31 cellular contexts compared by ENCODE assay signal in the genomic region with DNA sequence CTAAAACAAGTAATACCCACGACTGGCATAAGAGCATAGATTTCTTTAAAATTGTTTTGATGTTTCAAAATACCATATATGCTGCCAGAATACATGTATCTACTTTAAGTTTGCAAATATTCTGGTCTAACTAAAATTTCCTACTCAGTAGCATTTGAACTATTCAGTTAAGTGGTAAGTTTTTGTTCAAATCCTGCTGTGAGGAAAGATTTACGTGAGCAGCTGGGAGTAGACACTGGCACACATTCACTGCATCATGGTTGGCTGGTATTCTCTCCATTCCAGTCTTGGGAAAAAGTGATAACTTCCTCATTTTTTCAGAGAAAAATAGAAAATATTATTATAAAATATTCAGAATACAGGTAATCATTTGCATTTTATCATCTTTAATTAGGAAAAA.
DNase-seq lines count a peak whose midpoint lies in the region; ATAC-seq, FAIRE-seq and TF ChIP-seq lines count a peak whose summit lies in the region.
"Had no signal": no experiment of that assay in that cellular context is flagged by ENCODE, and none has a peak within 500 bp of the region (broad histone marks: within the 10 kb centered on the region; RNA-seq: fewer than 3 reads in every experiment).

No MANE protein-coding gene starts in this region.

- intact Hi-C loops in K562 (cut with micrococcal nuclease): no loop called here

- no peak for TF ChIP-seq CTCF in HEK293 (tag by site-specific recombination; IDR thresholded peaks at IDR 0.05)
- TF ChIP-seq CTCF in K562 (IDR thresholded peaks at IDR 0.05 in 2 of 3, conservative IDR thresholded peaks at IDR 0.05 in 1 of 3; ENCODE audit: insufficient read depth in 2 of 3, low read depth in 1 of 3, low read length in 3 of 3): no peak

- TF ChIP-seq POLR2A in K562 (conservative IDR thresholded peaks at IDR 0.05): no peak

- 69% methylated on average over 2 of the region's 2 CpGs for WGBS in K562 (ENCODE audit: insufficient coverage, low coverage, missing lambda C conversion rate)

- H3K9me3 ChIP-seq in HEK293 (ENCODE audit: control insufficient read depth, insufficient read depth, low read depth, low read length) (no peaks in the 10 kb centered on the region), K562 (replicated peaks; ENCODE audit: control insufficient read depth, insufficient read depth, low read depth, low read length) (no peaks in the 10 kb centered on the region)
- H3K9me3 ChIP-seq: BE2C, neutrophil, spleen, thoracic aorta had no signal

- no peak for TF ChIP-seq EP300 in K562 (IDR thresholded peaks at IDR 0.05; ENCODE audit: low read length)

- H3K79me2 ChIP-seq in K562 (ENCODE audit: control insufficient read depth, insufficient read depth, low read length): no peaks in the 10 kb centered on the region

- CTCF ChIA-PET in HEK293 (lab: Yijun Ruan, JAX): interaction anchor here (0.8 to 1.6 kb wide), 3 partner anchors 12 to 40 kb away, joined by 3 to 5 read pairs (median 3); no protein-coding TSS in a partner anchor
- CTCF ChIA-PET in K562 (lab: Yijun Ruan, JAX; ENCODE audit: low intra/inter-chr PET ratio): no interaction called here

- POLR2A ChIA-PET in HEK293 (lab: Yijun Ruan, JAX): no interaction called here
- POLR2A ChIA-PET in K562 (lab: Yijun Ruan, JAX): no interaction called here

- no peaks in the 10 kb centered on the region for H3K36me3 ChIP-seq in HEK293 (ENCODE audit: control insufficient read depth in 2 of 2, insufficient read depth in 1 of 2, low read length in 2 of 2)
- H3K36me3 ChIP-seq in K562 (ENCODE audit: control insufficient read depth, insufficient read depth, low read length): no peaks in the 10 kb centered on the region
- H3K36me3 ChIP-seq: BE2C, neutrophil, spleen, thoracic aorta had no signal

- H3K27ac ChIP-seq in HEK293 (ENCODE audit: extremely low read depth, low read depth, low read length) (no peak overlapping the region), K562 (ENCODE audit: extremely low read depth, low read depth, low read length) (no peak overlapping the region)
- H3K27ac ChIP-seq: neutrophil, PC-9, thoracic aorta had no signal

- in situ Hi-C loops in K562 (cut with MboI): no loop called here

- H3K36me3 Mint-ChIP-seq in activated T-cell treated with anti-CD3 and anti-CD28 coated beads, Interleukin-2, amount 50 U/mL, for 24 hours (ENCODE audit: low read depth): peaks cover 4% of the 10 kb centered on the region
- H3K36me3 Mint-ChIP-seq in stimulated activated effector memory CD8-positive, alpha-beta T cell treated with anti-CD3 and anti-CD28 coated beads, Interleukin-12 subunit alpha, Interleukin-12 subunit beta, amount 100 ng/mL, for 72 hours: peaks cover 6% of the 10 kb centered on the region

- H3K9me3 Mint-ChIP-seq in activated T-cell treated with anti-CD3 and anti-CD28 coated beads, Interleukin-2, amount 50 U/mL, for 24 hours: no peaks in the 10 kb centered on the region
- H3K9me3 Mint-ChIP-seq in stimulated activated effector memory CD8-positive, alpha-beta T cell treated with anti-CD3 and anti-CD28 coated beads, Interleukin-12 subunit alpha, Interleukin-12 subunit beta, amount 100 ng/mL, for 72 hours: no peaks in the 10 kb centered on the region
- H3K9me3 Mint-ChIP-seq: activated CD4-positive, alpha-beta memory T cell treated with anti-CD3 and anti-CD28 coated beads, Interleukin-2, amount 10 ng/mL, durations not matched to agents 7 days and 5 days; stimulated activated naive CD8-positive, alpha-beta T cell treated with anti-CD3 and anti-CD28 coated beads, Interleukin-15, amount 100 ng/mL, for 72 hours had no signal

- H3K27me3 Mint-ChIP-seq in activated T-cell treated with anti-CD3 and anti-CD28 coated beads, Interleukin-2, amount 50 U/mL, for 24 hours: no peaks in the 10 kb centered on the region
- H3K27me3 Mint-ChIP-seq: activated CD4-positive, alpha-beta memory T cell treated with anti-CD3 and anti-CD28 coated beads, Interleukin-2, amount 10 ng/mL, durations not matched to agents 7 days and 5 days; stimulated activated naive CD8-positive, alpha-beta T cell treated with anti-CD3 and anti-CD28 coated beads, Interleukin-15, amount 100 ng/mL, for 72 hours had no signal

- H3K4me3 ChIP-seq in HEK293 (ENCODE audit: low read depth, low read length) (no peak overlapping the region), K562 (no peak overlapping the region)
- H3K4me3 ChIP-seq: PC-9, thoracic aorta had no signal

- ATAC-seq in K562 (no peak), HG03025 (IDR thresholded peaks at IDR 0.05; ENCODE audit: low FRiP score, unreplicated experiment) (no peak)
- ATAC-seq in stimulated activated effector memory CD8-positive, alpha-beta T cell treated with anti-CD3 and anti-CD28 coated beads, Interleukin-12 subunit alpha, Interleukin-12 subunit beta, amount 100 ng/mL, for 72 hours: no peak
- ATAC-seq: right cardiac atrium; Right ventricle myocardium inferior; stimulated activated naive CD8-positive, alpha-beta T cell treated with anti-CD3 and anti-CD28 coated beads, Interleukin-15, amount 100 ng/mL, for 72 hours had no signal

- no peak for DNase-seq in activated T-cell treated with anti-CD3 and anti-CD28 coated beads, Interleukin-2, amount 50 U/mL, for 24 hours
- DNase-seq in activated T-cell treated with anti-CD3 and anti-CD28 coated beads, Interleukin-2, amount 50 U/mL, for 48 hours: no peak
- DNase-seq in K562 (ENCODE audit: extremely low read depth in 1 of 4, low spot score in 3 of 4) (no peak), NCI-H1105 (lab: John Stamatoyannopoulos, UW) (no peak), HUDEP-2 (lab: John Stamatoyannopoulos, UW; ENCODE audit: unreplicated experiment in 76 of 76) (no peak)
- no peak for DNase-seq in stimulated activated effector memory CD8-positive, alpha-beta T cell treated with anti-CD3 and anti-CD28 coated beads, Interleukin-12 subunit alpha, Interleukin-12 subunit beta, amount 100 ng/mL, for 72 hours (ENCODE audit: low spot score in 2 of 2)
- DNase-seq: activated CD4-positive, alpha-beta memory T cell treated with anti-CD3 and anti-CD28 coated beads, Interleukin-2, amount 10 ng/mL, durations not matched to agents 7 days and 5 days; activated CD4-positive, CD25-positive, alpha-beta regulatory T cell treated with anti-CD3 and anti-CD28 coated beads, Interleukin-2, amount 50 U/mL, for 72 hours; activated effector memory CD4-positive, alpha-beta T cell treated with anti-CD3 and anti-CD28 coated beads, Interleukin-2, amount 50 U/mL, for 16 hours; BE2C; caudate nucleus; COR-L47; cortex of kidney; DND-41; erythroblast; GF-D8; GOT3; NCI-H1417 treated with DMSO at 0.1 percent for 48 hours; NCI-H2081; NCI-H524 treated with DMSO at 0.1 percent for 48 hours; PC-9; right cardiac atrium; spleen; stimulated activated CD4-positive, alpha-beta T cell treated with anti-CD3 and anti-CD28 coated beads, Interleukin-2, amount 100 ng/mL, for 24 hours; stimulated activated naive CD8-positive, alpha-beta T cell treated with anti-CD3 and anti-CD28 coated beads, Interleukin-15, amount 100 ng/mL, for 72 hours had no signal

- FAIRE-seq in K562 (lab: Jason Lieb, UNC): no peak
- FAIRE-seq: urothelium cell line had no signal

- H3K4me2 ChIP-seq in K562 (ENCODE audit: insufficient read depth, low read length): no peak overlapping the region

- no peaks in the 10 kb centered on the region for H4K20me1 ChIP-seq in K562 (replicated peaks; ENCODE audit: control insufficient read depth, insufficient read depth, low read length)

- no peak overlapping the region for H3K4me3 Mint-ChIP-seq in activated T-cell treated with anti-CD3 and anti-CD28 coated beads, Interleukin-2, amount 50 U/mL, for 24 hours
- no peak overlapping the region for H3K4me3 Mint-ChIP-seq in stimulated activated effector memory CD8-positive, alpha-beta T cell treated with anti-CD3 and anti-CD28 coated beads, Interleukin-12 subunit alpha, Interleukin-12 subunit beta, amount 100 ng/mL, for 72 hours
- H3K4me3 Mint-ChIP-seq: activated CD4-positive, alpha-beta memory T cell treated with anti-CD3 and anti-CD28 coated beads, Interleukin-2, amount 10 ng/mL, durations not matched to agents 7 days and 5 days; stimulated activated naive CD8-positive, alpha-beta T cell treated with anti-CD3 and anti-CD28 coated beads, Interleukin-15, amount 100 ng/mL, for 72 hours had no signal

- H3K27me3 ChIP-seq in K562 (ENCODE audit: control insufficient read depth in 2 of 2, insufficient read depth in 2 of 2, low read length in 2 of 2): no peaks in the 10 kb centered on the region

- H3K9ac ChIP-seq in K562 (ENCODE audit: insufficient read depth in 1 of 2, low read depth in 2 of 2, low read length in 2 of 2): no peak overlapping the region

- BruUV-seq in K562 (replicated peaks; lab: Mats Ljungman, UMichigan): no TSS peak

- peaks cover 77% of the 10 kb centered on the region for H3K4me1 Mint-ChIP-seq in activated T-cell treated with anti-CD3 and anti-CD28 coated beads, Interleukin-2, amount 50 U/mL, for 24 hours (ENCODE audit: low read depth)
- H3K4me1 Mint-ChIP-seq in stimulated activated effector memory CD8-positive, alpha-beta T cell treated with anti-CD3 and anti-CD28 coated beads, Interleukin-12 subunit alpha, Interleukin-12 subunit beta, amount 100 ng/mL, for 72 hours: peaks cover 61% of the 10 kb centered on the region

- no peaks in the 10 kb centered on the region for H3K9me1 ChIP-seq in K562 (ENCODE audit: control insufficient read depth, insufficient read depth, low read length)

- H2AFZ ChIP-seq in K562 (ENCODE audit: low read depth, low read length): peak overlapping the region; percentile 53; the same call in 1 of the 2 replicates
- H2AFZ ChIP-seq: PC-9 had no signal

- TF ChIP-seq RAD21 in K562 (CRISPR knock-in tag; conservative IDR thresholded peaks at IDR 0.05 in 1 of 2, IDR thresholded peaks at IDR 0.05 in 1 of 2): no peak

- H3K4me1 ChIP-seq in HEK293 (ENCODE audit: control insufficient read depth, insufficient read depth, low read length) (peaks cover 3% of the 10 kb centered on the region; the same call in 1 of the 2 replicates), K562 (replicated peaks in 1 of 2; ENCODE audit: control insufficient read depth in 2 of 2, insufficient read depth in 2 of 2, low read length in 2 of 2) (no peaks in the 10 kb centered on the region)
- H3K4me1 ChIP-seq: BE2C had no signal

- peak overlapping the region; percentile 65 for H3K27ac Mint-ChIP-seq in activated T-cell treated with anti-CD3 and anti-CD28 coated beads, Interleukin-2, amount 50 U/mL, for 24 hours
- H3K27ac Mint-ChIP-seq in stimulated activated effector memory CD8-positive, alpha-beta T cell treated with anti-CD3 and anti-CD28 coated beads, Interleukin-12 subunit alpha, Interleukin-12 subunit beta, amount 100 ng/mL, for 72 hours: peak overlapping the region; percentile 95

TF ChIP-seq in HEK293, 187 proteins besides CTCF, POLR2A, EP300 and RAD21 (continues in another document):
- no peak for TF ChIP-seq ZNF610 (tag by site-specific recombination; IDR thresholded peaks at IDR 0.05; ENCODE audit: borderline replicate concordance)

TF ChIP-seq in K562, 482 proteins besides CTCF, POLR2A, EP300 and RAD21 (continues in another document):
- TF ChIP-seq ZNF274 (IDR thresholded peaks at IDR 0.05; ENCODE audit: borderline replicate concordance, low read depth, low read length) (no peak), NR2C2 (CRISPR knock-in tag; IDR thresholded peaks at IDR 0.05) (no peak), NR2C2 (tag; IDR thresholded peaks at IDR 0.05) (0 out of 2 replicates have a peak, but pooled peaks have one; percentile 3), ZNF354B (CRISPR knock-in tag; IDR thresholded peaks at IDR 0.05) (no peak), RFX1 (IDR thresholded peaks at IDR 0.05) (no peak), RNF2 (IDR thresholded peaks at IDR 0.05) (no peak)
